ENCODE assay signal across 26 cellular contexts in genomic region chr2:20940856-20941255, GRCh38.
"Had no signal": no experiment of that assay in that cellular context is flagged by ENCODE, and none has a peak within 500 bp of the region (broad histone marks: within the 10 kb centered on the region; RNA-seq: fewer than 3 reads in every experiment).

No MANE protein-coding gene starts in this region.

- ATAC-seq: naive thymus-derived CD4-positive, alpha-beta T cell; natural killer cell; pancreas; sciatic nerve; stimulated activated effector memory CD8-positive, alpha-beta T cell treated with anti-CD3 and anti-CD28 coated beads, Interleukin-12 subunit alpha, Interleukin-12 subunit beta, amount 100 ng/mL, for 72 hours; stimulated activated naive B cell treated with anti-CD40 and anti-IgM and Interleukin-4, amounts not matched to agents 10 μg/mL and 1 μg/mL and 100 μg/mL, for 72 hours had no signal

- H3K4me1 Mint-ChIP-seq: naive thymus-derived CD4-positive, alpha-beta T cell; natural killer cell; neural crest cell; stimulated activated effector memory CD8-positive, alpha-beta T cell treated with anti-CD3 and anti-CD28 coated beads, Interleukin-12 subunit alpha, Interleukin-12 subunit beta, amount 100 ng/mL, for 72 hours; stimulated activated naive B cell treated with anti-CD40 and anti-IgM and Interleukin-4, amounts not matched to agents 10 μg/mL and 1 μg/mL and 100 μg/mL, for 72 hours had no signal

- H3K36me3 Mint-ChIP-seq: naive thymus-derived CD4-positive, alpha-beta T cell; natural killer cell; stimulated activated effector memory CD8-positive, alpha-beta T cell treated with anti-CD3 and anti-CD28 coated beads, Interleukin-12 subunit alpha, Interleukin-12 subunit beta, amount 100 ng/mL, for 72 hours; stimulated activated naive B cell treated with anti-CD40 and anti-IgM and Interleukin-4, amounts not matched to agents 10 μg/mL and 1 μg/mL and 100 μg/mL, for 72 hours had no signal

- H3K36me3 ChIP-seq: neutrophil, pancreas, right atrium auricular region, stomach, thoracic aorta, thyroid gland, tibial nerve, upper lobe of left lung had no signal

- H3K27ac ChIP-seq: neutrophil, pancreas, right atrium auricular region, stomach, thoracic aorta, thyroid gland, tibial nerve, upper lobe of left lung had no signal

- H3K9me3 ChIP-seq: neutrophil, pancreas, right atrium auricular region, stomach, thoracic aorta, thyroid gland, tibial nerve, upper lobe of left lung had no signal

- H3K27ac Mint-ChIP-seq: naive thymus-derived CD4-positive, alpha-beta T cell; natural killer cell; nephron progenitor cell; progenitor cell of endocrine pancreas; stimulated activated effector memory CD8-positive, alpha-beta T cell treated with anti-CD3 and anti-CD28 coated beads, Interleukin-12 subunit alpha, Interleukin-12 subunit beta, amount 100 ng/mL, for 72 hours; stimulated activated naive B cell treated with anti-CD40 and anti-IgM and Interleukin-4, amounts not matched to agents 10 μg/mL and 1 μg/mL and 100 μg/mL, for 72 hours; stimulated activated naive CD8-positive, alpha-beta T cell treated with anti-CD3 and anti-CD28 coated beads, Interleukin-15, Interleukin-2, amounts not matched to agents 100 ng/mL and 50 ng/mL, for 24 hours had no signal

- DNase-seq: naive thymus-derived CD4-positive, alpha-beta T cell; natural killer cell; nephron progenitor cell; nucleus accumbens; pancreas; retina; small intestine; stimulated activated CD4-positive, alpha-beta T cell treated with anti-CD3 and anti-CD28 coated beads, Interleukin-15, amount 100 ng/mL, for 24 hours; stimulated activated CD4-positive, alpha-beta T cell treated with anti-CD3 and anti-CD28 coated beads, Interleukin-2, amount 100 ng/mL, for 24 hours; stimulated activated CD4-positive, alpha-beta T cell treated with anti-CD3 and anti-CD28 coated beads, Interleukin-2, amount 100 ng/mL, for 48 hours; stimulated activated CD4-positive, alpha-beta T cell treated with anti-CD3 and anti-CD28 coated beads, Interleukin-4, amount 100 ng/mL, for 24 hours; stimulated activated naive B cell treated with anti-CD40 and anti-IgM and Interleukin-4, amounts not matched to agents 10 μg/mL and 1 μg/mL and 100 μg/mL, for 72 hours; stimulated activated naive CD4-positive, alpha-beta T cell treated with Interleukin-2 at 50 U/mL for 16 hours; stomach; thyroid gland; trophoblast cell; upper lobe of left lung had no signal

- H3K4me1 ChIP-seq: pancreas, right atrium auricular region, thyroid gland, upper lobe of left lung had no signal

- H3K27me3 ChIP-seq: pancreas, right atrium auricular region, thyroid gland, tibial nerve, upper lobe of left lung had no signal

- H3K9me3 Mint-ChIP-seq: naive thymus-derived CD4-positive, alpha-beta T cell; natural killer cell; nephron progenitor cell; neural crest cell; stimulated activated effector memory CD8-positive, alpha-beta T cell treated with anti-CD3 and anti-CD28 coated beads, Interleukin-12 subunit alpha, Interleukin-12 subunit beta, amount 100 ng/mL, for 72 hours; stimulated activated naive B cell treated with anti-CD40 and anti-IgM and Interleukin-4, amounts not matched to agents 10 μg/mL and 1 μg/mL and 100 μg/mL, for 72 hours; stimulated activated naive CD8-positive, alpha-beta T cell treated with anti-CD3 and anti-CD28 coated beads, Interleukin-15, Interleukin-2, amounts not matched to agents 100 ng/mL and 50 ng/mL, for 24 hours had no signal

- H3K4me3 ChIP-seq: pancreas, right atrium auricular region, stomach, thoracic aorta, thyroid gland, tibial nerve, upper lobe of left lung had no signal

- H3K4me3 Mint-ChIP-seq: naive thymus-derived CD4-positive, alpha-beta T cell; natural killer cell; nephron progenitor cell; neural crest cell; stimulated activated effector memory CD8-positive, alpha-beta T cell treated with anti-CD3 and anti-CD28 coated beads, Interleukin-12 subunit alpha, Interleukin-12 subunit beta, amount 100 ng/mL, for 72 hours; stimulated activated naive B cell treated with anti-CD40 and anti-IgM and Interleukin-4, amounts not matched to agents 10 μg/mL and 1 μg/mL and 100 μg/mL, for 72 hours; stimulated activated naive CD8-positive, alpha-beta T cell treated with anti-CD3 and anti-CD28 coated beads, Interleukin-15, Interleukin-2, amounts not matched to agents 100 ng/mL and 50 ng/mL, for 24 hours had no signal
